ENCODE assay signal across 8 cellular contexts in genomic region chr9:107489687-107490605, GRCh38. TPM values are rescaled to one million over a fixed set of nuclear protein-coding genes. Genes with fewer than 3 reads are reported as not detected.
DNase-seq lines count a peak whose midpoint lies in the region; ATAC-seq, FAIRE-seq and TF ChIP-seq lines count a peak whose summit lies in the region.

Gene KLF4 (minus strand): TSS chr9:107489769. CDS start chr9:107489172, 597 bp downstream.

- no peak for TF ChIP-seq EP300 in GM12878 (IDR thresholded peaks at IDR 0.05; ENCODE audit: borderline replicate concordance in 1 of 2, control insufficient read depth in 1 of 2, low read depth in 2 of 2, low read length in 2 of 2)

- no peak for FAIRE-seq in GM12878 (lab: Jason Lieb, UNC)

- H3K4me1 ChIP-seq in GM12878 (ENCODE audit: control insufficient read depth, insufficient read depth, low read length), result peaks cover 2% of the 10 kb centered on the region; the same call in 1 of the 2 replicates
- H3K4me1 ChIP-seq in hepatocyte (ENCODE audit: insufficient read depth), result peaks cover 26% of the 10 kb centered on the region
- H3K4me1 ChIP-seq in vagina, result peaks cover 25% of the 10 kb centered on the region

- SMC1A ChIA-PET in GM12878 (lab: Charles Lee; ENCODE audit: uncharacterized antibody, unreplicated experiment), result no interaction called here

- no peaks in the 10 kb centered on the region for H3K9me2 ChIP-seq in hepatocyte (replicated peaks; ENCODE audit: insufficient read depth)

- RAD21 ChIA-PET in GM12878 (lab: Charles Lee; ENCODE audit: unreplicated experiment), result interaction anchor here (0.7 kb wide), 1 partner anchor 268 kb away, joined by 4 read pairs; no protein-coding TSS in a partner anchor

- H3K79me2 ChIP-seq in GM12878 (ENCODE audit: control insufficient read depth, insufficient read depth, low read length), result no peaks in the 10 kb centered on the region
- H3K79me2 ChIP-seq in hepatocyte, result peaks cover 44% of the 10 kb centered on the region

- 5% methylated on average over 40 of the region's 101 CpGs for WGBS in GM12878 (ENCODE audit: insufficient coverage, insufficient replicate concordance, low lambda C conversion rate, missing lambda C conversion rate)
- 1% methylated on average over 40 of the region's 101 CpGs for WGBS in hepatocyte (ENCODE audit: low lambda C conversion rate, missing lambda C conversion rate)

- in situ Hi-C loops in GM12878 (cut with MboI), result loop anchor here (5.0 to 25.0 kb wide), 2 partner anchors 772 to 1077 kb away; no protein-coding TSS in a partner anchor

- H3K27me3 ChIP-seq in GM12878 (replicated peaks in 1 of 2; ENCODE audit: control insufficient read depth in 2 of 2, insufficient read depth in 2 of 2, low read length in 1 of 2) (peaks cover 8 to 25% of the 10 kb centered on the region in 2 experiments), hepatocyte (no peaks in the 10 kb centered on the region), vagina (no peaks in the 10 kb centered on the region)

- H3K36me3 ChIP-seq in GM12878 (ENCODE audit: control insufficient read depth in 2 of 2, insufficient read depth in 2 of 2, low read length in 1 of 2) (no peaks in the 10 kb centered on the region), hepatocyte (replicated peaks; ENCODE audit: insufficient read depth, low read depth) (no peaks in the 10 kb centered on the region), vagina (peaks cover 0 to 29% of the 10 kb centered on the region in 2 donors)

- TF ChIP-seq RAD21 in GM12878 (IDR thresholded peaks at IDR 0.05; ENCODE audit: insufficient read depth, low read depth, low read length), result no peak

- intact Hi-C loops in GM12878 (cut with micrococcal nuclease; ENCODE audit: unreplicated experiment), result no loop called here
- intact Hi-C loops in vagina (cut with DNase I), result loop anchor here (1.0 to 10.0 kb wide), 4 partner anchors 148 to 785 kb away; no protein-coding TSS in a partner anchor

- POLR2A ChIA-PET in GM12878 (lab: Charles Lee), result no interaction called here

- H3K27ac ChIP-seq in GM12878 (ENCODE audit: control insufficient read depth, insufficient read depth) (no peak within 1 kb of the TSS), hepatocyte (peak within 1 kb of the TSS; percentile 91), vagina (peak within 1 kb of the TSS; percentile 96)

- TF ChIP-seq POLR2A in GM12878 (IDR thresholded peaks at IDR 0.05; ENCODE audit: low read depth, low read length) (no peak), vagina (IDR thresholded peaks at IDR 0.05) (peak in 1 of 2 donors; percentile 69)

- peak within 1 kb of the TSS; percentile 57; the same call in 1 of the 2 replicates for H3K4me3 ChIP-seq in GM12878
- H3K4me3 ChIP-seq in hepatocyte, result peak within 1 kb of the TSS; percentile 91
- peak within 1 kb of the TSS; percentile 71 to 87 for H3K4me3 ChIP-seq in vagina

- no TSS peak for BruUV-seq in GM12878 (replicated peaks; lab: Mats Ljungman, UMichigan)

- no peak within 1 kb of the TSS for H3K9ac ChIP-seq in GM12878 (ENCODE audit: control insufficient read depth, insufficient read depth, low read length)

- ATAC-seq in HG02588 (IDR thresholded peaks at IDR 0.05; ENCODE audit: unreplicated experiment), result peak; percentile 71
- peak; percentile 88 for ATAC-seq in GM12878

- CTCF ChIA-PET in GM12878 (lab: Yijun Ruan, JAX), result interaction anchor here (0.5 kb wide), 1 partner anchor 272 kb away, joined by 4 read pairs; no protein-coding TSS in a partner anchor

- H2AFZ ChIP-seq in GM12878 (ENCODE audit: control insufficient read depth, low read depth, low read length) (peak within 1 kb of the TSS; percentile 17; the same call in 1 of the 2 replicates), hepatocyte (peak within 1 kb of the TSS; percentile 69)

- DNase-seq in GM04503 (ENCODE audit: low read depth) (peak; percentile 48), NCI-H1417 (lab: John Stamatoyannopoulos, UW) (peak; percentile 86 to 99 (median 98)), T-helper 1 cell (peak in 4 of 5 donors; percentile 20 to 76 (median 39)), GM12878 (ENCODE audit: low read depth, low spot score) (no peak), hepatocyte (ENCODE audit: low spot score) (peak; percentile 97), pulmonary artery endothelial cell (ENCODE audit: low read depth, low spot score) (peak; percentile 74), vagina (ENCODE audit: extremely low spot score in 2 of 2) (peak in 1 of 2 donors; percentile 96)

- no peaks in the 10 kb centered on the region; the same call in 2 of the 3 replicates for H3K9me3 ChIP-seq in GM12878 (replicated peaks; ENCODE audit: control insufficient read depth, insufficient read depth, low read length)
- H3K9me3 ChIP-seq in hepatocyte (ENCODE audit: low read depth), result no peaks in the 10 kb centered on the region
- no peaks in the 10 kb centered on the region for H3K9me3 ChIP-seq in vagina

- H3K4me2 ChIP-seq in GM12878 (ENCODE audit: control insufficient read depth, insufficient read depth) (peak within 1 kb of the TSS; percentile 82), hepatocyte (peak within 1 kb of the TSS; percentile 96)

- H4K20me1 ChIP-seq in GM12878 (ENCODE audit: control insufficient read depth, insufficient read depth) (no peaks in the 10 kb centered on the region), hepatocyte (ENCODE audit: insufficient read depth, poor library complexity, severe bottlenecking) (peaks cover 25% of the 10 kb centered on the region)

- no peak for TF ChIP-seq CTCF in GM12878 (IDR thresholded peaks at IDR 0.05 in 2 of 3, conservative IDR thresholded peaks at IDR 0.05 in 1 of 3; ENCODE audit: control insufficient read depth in 2 of 3, extremely low read depth in 1 of 3, insufficient read depth in 1 of 3, low read depth in 3 of 3, low read length in 3 of 3)
- no peak for TF ChIP-seq CTCF in hepatocyte (IDR thresholded peaks at IDR 0.05; ENCODE audit: poor library complexity)
- peak in 1 of 3 experiments; percentile 20 for TF ChIP-seq CTCF in vagina (IDR thresholded peaks at IDR 0.05)

TF ChIP-seq in GM12878, 131 proteins besides CTCF, POLR2A, EP300 and RAD21 (continues in another document):
- TF ChIP-seq IKZF2 (IDR thresholded peaks at IDR 0.05) (no peak), MEF2B (IDR thresholded peaks at IDR 0.05; ENCODE audit: partially characterized antibody, poor library complexity, severe bottlenecking) (no peak), SUZ12 (IDR thresholded peaks at IDR 0.05; ENCODE audit: unreplicated experiment) (peak; percentile 49), STAT3 (IDR thresholded peaks at IDR 0.05; ENCODE audit: low read depth, low read length) (no peak), ATF7 (IDR thresholded peaks at IDR 0.05; ENCODE audit: low read depth) (no peak), BHLHE40 (IDR thresholded peaks at IDR 0.05; ENCODE audit: borderline replicate concordance in 1 of 2, low read depth in 2 of 2, low read length in 1 of 2) (peak in 1 of 2 experiments; percentile 52; a peak in 2 of 4 replicates), ETV6 (conservative IDR thresholded peaks at IDR 0.05 in 1 of 2, IDR thresholded peaks at IDR 0.05 in 1 of 2; ENCODE audit: borderline replicate concordance in 1 of 2, low read depth in 1 of 2) (no peak), REST (IDR thresholded peaks at IDR 0.05; ENCODE audit: low read depth, low read length) (no peak), SUPT20H (IDR thresholded peaks at IDR 0.05; ENCODE audit: borderline replicate concordance, control insufficient read depth, low read depth, low read length) (no peak), ZNF24 (IDR thresholded peaks at IDR 0.05) (no peak), RBBP5 (conservative IDR thresholded peaks at IDR 0.05) (no peak)

RNA-seq across cellular contexts. Expression of gene KLF4, which starts in this region (rescaled TPM):
- total RNA-seq in GM12878 (2013; cell fraction: nucleolus; rRNA removed), result 0.19 TPM in 1 of 2 replicates, not detected in the other
- total RNA-seq in GM12878 (2014; rRNA removed) (0.40 TPM in 1 of 2 replicates, not detected in the other), GM12878 (2014; rRNA removed; fragmentation: Illumina TruSeq; extraction: Trizol) (0.09 and 0.14 TPM in 2 replicates), GM12878 (2021) (0.26 and 0.37 TPM in 2 replicates), hepatocyte (59.8 and 66.8 TPM in 2 replicates), pulmonary artery endothelial cell (1.1 and 1.6 TPM in 2 replicates), vagina (144 TPM)
- 0.10 TPM for polyA plus RNA-seq in GM12878 (2011; ENCODE audit: low read depth)
- polyA plus RNA-seq in GM12878 (2011; rRNA removed) (0.10 and 0.23 TPM in 2 replicates), GM12878 (2014; fragmentation: Illumina TruSeq; extraction: Trizol) (0.03 and 0.17 TPM in 2 replicates), GM12878 (2014; fragmentation: Nextera tagmentation; extraction: Ambion mirVana) (under 1 TPM in 1 of 2 experiments, not detected in 1; 0.05 TPM), GM12878 (2014; rRNA removed) (0.13 and 0.20 TPM in 2 replicates), GM12878 (2016; fragmentation: Nextera tagmentation; extraction: Ambion mirVana) (under 1 TPM; 0.08 to 0.19 TPM), hepatocyte (35.0 and 41.8 TPM in 2 replicates)
- polyA plus RNA-seq in GM12878 (2011; cell fraction: cytosol; rRNA removed), result 0.03 and 0.07 TPM in 2 replicates
- 0.19 and 0.25 TPM in 2 replicates for polyA plus RNA-seq in GM12878 (2011; cell fraction: nucleus; rRNA removed)
- 0.05 and 0.28 TPM in 2 replicates for polyA plus RNA-seq in GM12878 (2012)
- not detected in 2 replicates for polyA minus RNA-seq in GM12878 (2011; rRNA and poly(A)+ RNA removed)
- polyA minus RNA-seq in GM12878 (2011; cell fraction: cytosol; rRNA and poly(A)+ RNA removed), result 0.80 TPM in 1 of 2 replicates, not detected in the other
- 0.12 and 0.48 TPM in 2 replicates for polyA minus RNA-seq in GM12878 (2011; cell fraction: nucleus; rRNA and poly(A)+ RNA removed)

Comparison
In these comparisons a context has a peak if more than half of its experiments do, and no peak if none do; other contexts are left out.
1. RNA of gene KLF4 (total RNA-seq): 144 TPM in vagina (single experiment) and 59.8 to 66.8 TPM in hepatocyte; 1.1 to 1.6 TPM in pulmonary artery endothelial cell and 0.09 to 0.40 TPM in GM12878; every median in the first group is over 10 times any median in the second.
2. RNA of gene KLF4 (polyA plus RNA-seq): 35.0 to 41.8 TPM in hepatocyte; 0.03 to 0.28 TPM in GM12878; every median in the first group is over 10 times any median in the second.
3. Peak in ATAC-seq, H3K4me3 ChIP-seq and H3K4me2 ChIP-seq in GM12878; RNA of the gene not detected or under 1 TPM.
4. Peak in every context shown above with its lines, with median percentiles within 50 percentile points of each other: H3K4me3 ChIP-seq.